In genomic region chr11:36077886-36078685, GRCh38 we compare ENCODE assay signal across 23 cellular contexts.
DNase-seq lines count a peak whose midpoint lies in the region; FAIRE-seq and TF ChIP-seq lines count a peak whose summit lies in the region.
"Had no signal": no experiment of that assay in that cellular context is flagged by ENCODE, and none has a peak within 500 bp of the region (broad histone marks: within the 10 kb centered on the region; RNA-seq: fewer than 3 reads in every experiment).

No MANE protein-coding gene starts in this region.

- no peak overlapping the region for H2BK120ac ChIP-seq in neuronal stem cell (ENCODE audit: low read depth, low read length)

- no peak for FAIRE-seq in endothelial cell of umbilical vein (lab: Jason Lieb, UNC)
- FAIRE-seq: RCC 7860 had no signal

- H3K4me3 ChIP-seq in endothelial cell of umbilical vein (replicated peaks in 1 of 3; ENCODE audit: insufficient read depth in 1 of 3, low read depth in 1 of 3, low read length in 3 of 3): no peak overlapping the region
- H3K4me3 ChIP-seq in neuronal stem cell (ENCODE audit: low read length in 2 of 2): no peak overlapping the region
- H3K4me3 ChIP-seq in esophagus muscularis mucosa: no peak overlapping the region
- H3K4me3 ChIP-seq: BLaER1, coronary artery, SK-N-MC, tibial nerve had no signal

- peak overlapping the region; percentile 12 for H2BK5ac ChIP-seq in neuronal stem cell (ENCODE audit: low read length)

- H3K9me3 ChIP-seq in endothelial cell of umbilical vein (replicated peaks; ENCODE audit: control insufficient read depth, insufficient read depth, low read length): no peaks in the 10 kb centered on the region
- H3K9me3 ChIP-seq in neuronal stem cell (replicated peaks in 1 of 2; ENCODE audit: control insufficient read depth in 2 of 2, insufficient read depth in 1 of 2, low read depth in 1 of 2, low read length in 2 of 2): peaks cover 4 to 21% of the 10 kb centered on the region in 2 donors
- no peaks in the 10 kb centered on the region for H3K9me3 ChIP-seq in esophagus muscularis mucosa

- H3K9me1 ChIP-seq in endothelial cell of umbilical vein (replicated peaks; ENCODE audit: control insufficient read depth, extremely low read depth, insufficient read depth, low read length): no peaks in the 10 kb centered on the region

- peaks cover 0 to 3% of the 10 kb centered on the region in 2 experiments for H3K36me3 ChIP-seq in endothelial cell of umbilical vein (ENCODE audit: control insufficient read depth in 2 of 2, extremely low read depth in 1 of 2, insufficient read depth in 2 of 2, low read length in 2 of 2)
- H3K36me3 ChIP-seq in neuronal stem cell (replicated peaks in 1 of 2; ENCODE audit: control insufficient read depth in 2 of 2, insufficient read depth in 2 of 2, low read length in 2 of 2): peaks cover 10 to 17% of the 10 kb centered on the region in 2 donors
- peaks cover 0 to 13% (median 0%) of the 10 kb centered on the region in 4 donors for H3K36me3 ChIP-seq in esophagus muscularis mucosa

- BruUV-seq in endothelial cell of umbilical vein (replicated peaks; lab: Mats Ljungman, UMichigan): no TSS peak

- peak overlapping the region; percentile 12 for H2BK15ac ChIP-seq in neuronal stem cell (ENCODE audit: low read length)

- peaks cover 26% of the 10 kb centered on the region for H3K4me1 ChIP-seq in endothelial cell of umbilical vein (ENCODE audit: control insufficient read depth, extremely low read depth, insufficient read depth, low read length)
- H3K4me1 ChIP-seq in neuronal stem cell (ENCODE audit: control insufficient read depth in 2 of 2, insufficient read depth in 1 of 2, low read depth in 1 of 2, low read length in 2 of 2): peaks cover 12 to 14% of the 10 kb centered on the region in 2 donors
- H3K4me1 ChIP-seq in esophagus muscularis mucosa: peaks cover 11 to 17% (median 14%) of the 10 kb centered on the region in 4 donors

- H4K8ac ChIP-seq in neuronal stem cell (ENCODE audit: low read depth, low read length): peak overlapping the region; percentile 76

- POLR2A ChIA-PET in endothelial cell of umbilical vein (lab: Charles Lee): no interaction called here

- peak overlapping the region; percentile 71 for H2AK5ac ChIP-seq in neuronal stem cell (ENCODE audit: low read depth, low read length)

- peaks cover 0 to 5% (median 3%) of the 10 kb centered on the region in 3 donors for H3K27me3 Mint-ChIP-seq in CD14-positive monocyte (ENCODE audit: low read depth in 3 of 3)
- H3K27me3 Mint-ChIP-seq: activated CD4-positive, alpha-beta T cell treated with anti-CD3 and anti-CD28 coated beads for 36 hours had no signal

- no peaks in the 10 kb centered on the region for H3K27me3 ChIP-seq in endothelial cell of umbilical vein (ENCODE audit: control insufficient read depth in 2 of 2, insufficient read depth in 2 of 2, low read length in 2 of 2)
- no peaks in the 10 kb centered on the region for H3K27me3 ChIP-seq in neuronal stem cell (ENCODE audit: control insufficient read depth in 3 of 3, insufficient read depth in 3 of 3, low read depth in 1 of 3, low read length in 3 of 3)
- no peaks in the 10 kb centered on the region for H3K27me3 ChIP-seq in esophagus muscularis mucosa
- H3K27me3 ChIP-seq: BLaER1, tibial nerve had no signal

- H3K14ac ChIP-seq in neuronal stem cell (ENCODE audit: low read length): peak overlapping the region; percentile 47

- no peak overlapping the region for H2AFZ ChIP-seq in endothelial cell of umbilical vein (ENCODE audit: low read depth, low read length)
- no peak overlapping the region for H2AFZ ChIP-seq in neuronal stem cell (ENCODE audit: low read length)

- no peak overlapping the region for H3K4me2 ChIP-seq in endothelial cell of umbilical vein (ENCODE audit: insufficient read depth, low read length)
- H3K4me2 ChIP-seq in neuronal stem cell (ENCODE audit: insufficient read depth, low read length, poor library complexity, severe bottlenecking): no peak overlapping the region
- H3K4me2 ChIP-seq: BLaER1 had no signal

- peaks cover 2 to 11% (median 6%) of the 10 kb centered on the region in 7 donors for H3K9me3 Mint-ChIP-seq in CD14-positive monocyte
- H3K9me3 Mint-ChIP-seq: T-helper 1 cell treated with Interleukin-12 subunit alpha and Interleukin-12 subunit beta and Interleukin-4 antibody, amounts not matched to agents 30 μg/mL and 1 μg/mL, for 36 hours had no signal

- no peak overlapping the region for H3K4me3 Mint-ChIP-seq in CD14-positive monocyte
- H3K4me3 Mint-ChIP-seq: activated CD4-positive, alpha-beta T cell treated with anti-CD3 and anti-CD28 coated beads for 36 hours; activated CD8-positive, alpha-beta T cell treated with anti-CD3 and anti-CD28 coated beads, Interleukin-2, amount 10 ng/mL, durations not matched to agents 7 days and 5 days; activated naive CD8-positive, alpha-beta T cell; T-helper 1 cell treated with Interleukin-12 subunit alpha and Interleukin-12 subunit beta and Interleukin-4 antibody, amounts not matched to agents 30 μg/mL and 1 μg/mL, for 36 hours had no signal

- DNase-seq in ELR (ENCODE audit: low read depth) (peak; percentile 86), NCI-H226 (peak; percentile 89), endothelial cell of umbilical vein (ENCODE audit: low read depth, low spot score) (peak; percentile 51), neuronal stem cell (ENCODE audit: low spot score) (no peak), esophagus muscularis mucosa (ENCODE audit: extremely low spot score) (no peak), NCI-H2227 treated with DMSO at 0.1 percent for 48 hours (lab: John Stamatoyannopoulos, UW) (no peak), CD14-positive monocyte (ENCODE audit: low spot score) (no peak), NAMALWA (ENCODE audit: low spot score) (no peak)
- DNase-seq: activated CD4-positive, alpha-beta T cell treated with anti-CD3 and anti-CD28 coated beads for 36 hours; activated CD8-positive, alpha-beta T cell treated with anti-CD3 and anti-CD28 coated beads, Interleukin-2, amount 10 ng/mL, durations not matched to agents 7 days and 5 days; activated T-cell treated with anti-CD3 and anti-CD28 coated beads for 4 hours; anterior cingulate cortex; GDM1; hypothalamus; NCI-H2029 treated with DMSO at 0.1 percent for 48 hours; occipital lobe had no signal

- peaks cover 10% of the 10 kb centered on the region for H3K79me1 ChIP-seq in neuronal stem cell (ENCODE audit: low read depth, low read length)

- H3K4me1 Mint-ChIP-seq in CD14-positive monocyte: no peaks in the 10 kb centered on the region
- H3K4me1 Mint-ChIP-seq: activated CD4-positive, alpha-beta T cell treated with anti-CD3 and anti-CD28 coated beads for 36 hours had no signal

- intact Hi-C loops in endothelial cell of umbilical vein (cut with micrococcal nuclease): no loop called here
- intact Hi-C loops in esophagus muscularis mucosa (cut with DNase I): no loop called here
- intact Hi-C loops in CD14-positive monocyte (cut with micrococcal nuclease): no loop called here

- peak overlapping the region; percentile 68 for H2BK12ac ChIP-seq in neuronal stem cell (ENCODE audit: low read length)

- no peak for TF ChIP-seq CTCF in endothelial cell of umbilical vein (IDR thresholded peaks at IDR 0.05; ENCODE audit: extremely low read depth in 1 of 2, insufficient read depth in 1 of 2, low read depth in 1 of 2, low read length in 2 of 2)
- TF ChIP-seq CTCF in esophagus muscularis mucosa (IDR thresholded peaks at IDR 0.05): no peak
- no peak for TF ChIP-seq CTCF in CD14-positive monocyte (IDR thresholded peaks at IDR 0.05)

- H3K27ac Mint-ChIP-seq in CD14-positive monocyte: no peak overlapping the region
- H3K27ac Mint-ChIP-seq: activated CD4-positive, alpha-beta T cell treated with anti-CD3 and anti-CD28 coated beads for 36 hours; activated CD8-positive, alpha-beta T cell treated with anti-CD3 and anti-CD28 coated beads, Interleukin-2, amount 10 ng/mL, durations not matched to agents 7 days and 5 days; activated naive CD8-positive, alpha-beta T cell; T-helper 1 cell treated with Interleukin-12 subunit alpha and Interleukin-12 subunit beta and Interleukin-4 antibody, amounts not matched to agents 30 μg/mL and 1 μg/mL, for 36 hours had no signal

- H3K27ac ChIP-seq in endothelial cell of umbilical vein (ENCODE audit: insufficient read depth, low read depth, low read length): no peak overlapping the region
- H3K27ac ChIP-seq in neuronal stem cell (replicated peaks; ENCODE audit: low read length): no peak overlapping the region
- no peak overlapping the region for H3K27ac ChIP-seq in esophagus muscularis mucosa (replicated peaks in 1 of 4)
- H3K27ac ChIP-seq: BLaER1, coronary artery, SK-N-MC, tibial nerve had no signal

- dilution Hi-C loops in endothelial cell of umbilical vein (cut with MboI; ENCODE audit: extremely low pct_ligation_motif_present, low sequenced_read_pairs): no loop called here

- H3K9ac ChIP-seq in endothelial cell of umbilical vein (replicated peaks; ENCODE audit: extremely low read depth, insufficient read depth, low read length): no peak overlapping the region
- H3K9ac ChIP-seq in neuronal stem cell (ENCODE audit: low read depth, low read length, poor library complexity): peak overlapping the region; percentile 26
- H3K9ac ChIP-seq: BLaER1 had no signal

- no peak for TF ChIP-seq POLR2A in endothelial cell of umbilical vein (IDR thresholded peaks at IDR 0.05; ENCODE audit: low read depth, low read length)
- no peak for TF ChIP-seq POLR2A in esophagus muscularis mucosa (IDR thresholded peaks at IDR 0.05; ENCODE audit: low read depth)

- no peak for TF ChIP-seq EP300 in esophagus muscularis mucosa (IDR thresholded peaks at IDR 0.05)

- H3K18ac ChIP-seq in neuronal stem cell (ENCODE audit: low read length): peak overlapping the region; percentile 94

- peaks cover 14 to 16% of the 10 kb centered on the region in 2 donors for H3K36me3 Mint-ChIP-seq in CD14-positive monocyte
- H3K36me3 Mint-ChIP-seq: activated naive CD8-positive, alpha-beta T cell had no signal

- CTCF ChIA-PET in endothelial cell of umbilical vein (lab: Charles Lee): interaction anchor here (1.4 to 1.8 kb wide), 4 partner anchors 12 to 256 kb away, joined by 3 to 11 read pairs (median 5); no protein-coding TSS in a partner anchor

- WGBS in neuronal stem cell (ENCODE audit: extremely low coverage in 2 of 2, insufficient read length in 2 of 2, insufficient replicate concordance in 1 of 2), 2 donors: no CpG with 5 or more reads among the region's 10 CpGs
- WGBS in esophagus muscularis mucosa: 89% methylated on average over 10 of the region's 10 CpGs

- H4K91ac ChIP-seq in neuronal stem cell (ENCODE audit: low read depth, low read length, poor library complexity): no peak overlapping the region

- H3K4ac ChIP-seq in neuronal stem cell (ENCODE audit: low read length): no peak overlapping the region

- H3K23ac ChIP-seq in neuronal stem cell (ENCODE audit: low read depth, low read length, poor library complexity): peak overlapping the region; percentile 92

- no peaks in the 10 kb centered on the region for H4K20me1 ChIP-seq in endothelial cell of umbilical vein (replicated peaks; ENCODE audit: control insufficient read depth, extremely low read depth, insufficient read depth, low read length)

- no peaks in the 10 kb centered on the region for H3K79me2 ChIP-seq in endothelial cell of umbilical vein (ENCODE audit: control insufficient read depth, insufficient read depth, low read length)

TF ChIP-seq in endothelial cell of umbilical vein, 7 proteins besides CTCF, POLR2A, EP300 and RAD21 (continues in another document):
- TF ChIP-seq GATA2 (IDR thresholded peaks at IDR 0.05; ENCODE audit: insufficient read depth, insufficient read length, low read depth, low read length): no peak
- TF ChIP-seq MYC (IDR thresholded peaks at IDR 0.05; ENCODE audit: low read depth, low read length): no peak

Comparison
In these comparisons a context has a peak if more than half of its experiments do, and no peak if none do; other contexts are left out.
1. DNase-seq: peak in ELR (single experiment), NCI-H226 (single experiment) and endothelial cell of umbilical vein (single experiment); none in neuronal stem cell (single experiment), esophagus muscularis mucosa (single experiment), NCI-H2227 treated with DMSO at 0.1 percent for 48 hours (single experiment), CD14-positive monocyte (single experiment) and NAMALWA (single experiment).